Comparison of ENCODE assay signal across 11 cellular contexts in genomic region chr13:50224534-50224933, GRCh38.
DNase-seq lines count a peak whose midpoint lies in the region; ATAC-seq, FAIRE-seq and TF ChIP-seq lines count a peak whose summit lies in the region.
"Had no signal": no experiment of that assay in that cellular context is flagged by ENCODE, and none has a peak within 500 bp of the region (broad histone marks: within the 10 kb centered on the region; RNA-seq: fewer than 3 reads in every experiment).

No MANE protein-coding gene starts in this region.

- H3K36me3 ChIP-seq in A673 (ENCODE audit: insufficient read depth, low read length, poor library complexity, severe bottlenecking) = no peaks in the 10 kb centered on the region

- POLR2A ChIA-PET in A673 (lab: Charles Lee; ENCODE audit: low non-redundant PET) = no interaction called here

- H3K4me3 ChIP-seq in AG10803 (ENCODE audit: low read length) = no peak overlapping the region
- no peak overlapping the region for H3K4me3 ChIP-seq in A673 (ENCODE audit: low read depth, low read length, poor library complexity, severe bottlenecking)

- H3K27ac ChIP-seq in A673 (ENCODE audit: low read depth, low read length, poor library complexity, severe bottlenecking) = no peak overlapping the region
- H3K27ac ChIP-seq: KMS-11, parathyroid adenoma had no signal

- CTCF ChIA-PET in A673 (lab: Charles Lee) = no interaction called here

- H3K36me3 Mint-ChIP-seq in activated naive CD4-positive, alpha-beta T cell treated with anti-CD3 and anti-CD28 coated beads, Interleukin-2, amount 50 U/mL, for 72 hours = no peaks in the 10 kb centered on the region

- peak; percentile 70 for ATAC-seq in HG03095 (IDR thresholded peaks at IDR 0.05; ENCODE audit: unreplicated experiment)
- peak; percentile 51 to 80 for ATAC-seq in activated naive CD4-positive, alpha-beta T cell treated with anti-CD3 and anti-CD28 coated beads, Interleukin-2, amount 50 U/mL, for 72 hours

- DNase-seq in AG10803 (ENCODE audit: low read depth) (peak; percentile 39), GM19239 (ENCODE audit: insufficient read length, low spot score) (no peak), NCI-H128 (lab: John Stamatoyannopoulos, UW; ENCODE audit: unreplicated experiment) (no peak), NCI-H2171 treated with DMSO at 0.1 percent for 48 hours (lab: John Stamatoyannopoulos, UW) (no peak), A673 (ENCODE audit: low spot score) (no peak), DMS 273 treated with DMSO at 0.1 percent for 48 hours (lab: John Stamatoyannopoulos, UW) (no peak)
- DNase-seq in activated naive CD4-positive, alpha-beta T cell treated with anti-CD3 and anti-CD28 coated beads, Interleukin-2, amount 50 U/mL, for 72 hours (ENCODE audit: low spot score in 2 of 2) = peak in 1 of 2 donors; percentile 28
- DNase-seq: Calu3 had no signal

- H3K9me3 ChIP-seq in A673 (ENCODE audit: low read depth, low read length, poor library complexity, severe bottlenecking) = no peaks in the 10 kb centered on the region

- no TSS peak for BruUV-seq in A673 (replicated peaks; lab: Mats Ljungman, UMichigan)

- no peaks in the 10 kb centered on the region for H3K9me3 Mint-ChIP-seq in activated naive CD4-positive, alpha-beta T cell treated with anti-CD3 and anti-CD28 coated beads, Interleukin-2, amount 50 U/mL, for 72 hours

- H3K4me1 ChIP-seq in A673 (ENCODE audit: insufficient read depth, low read length, poor library complexity, severe bottlenecking) = no peaks in the 10 kb centered on the region
- H3K4me1 ChIP-seq: parathyroid adenoma had no signal

- H3K27ac Mint-ChIP-seq in activated naive CD4-positive, alpha-beta T cell treated with anti-CD3 and anti-CD28 coated beads, Interleukin-2, amount 50 U/mL, for 72 hours = no peak overlapping the region

- peak; percentile 72 for FAIRE-seq in GM19239 (lab: Jason Lieb, UNC)

- no peak for TF ChIP-seq CTCF in AG10803 (conservative IDR thresholded peaks at IDR 0.05; ENCODE audit: low read length)
- no peak for TF ChIP-seq CTCF in A673 (conservative IDR thresholded peaks at IDR 0.05; ENCODE audit: low read depth, low read length)

- intact Hi-C loops in A673 (cut with micrococcal nuclease; ENCODE audit: unreplicated experiment) = no loop called here

- H3K27me3 ChIP-seq in A673 (replicated peaks; ENCODE audit: insufficient read depth, low read depth, low read length, poor library complexity) = no peaks in the 10 kb centered on the region
